In the genomic region with DNA sequence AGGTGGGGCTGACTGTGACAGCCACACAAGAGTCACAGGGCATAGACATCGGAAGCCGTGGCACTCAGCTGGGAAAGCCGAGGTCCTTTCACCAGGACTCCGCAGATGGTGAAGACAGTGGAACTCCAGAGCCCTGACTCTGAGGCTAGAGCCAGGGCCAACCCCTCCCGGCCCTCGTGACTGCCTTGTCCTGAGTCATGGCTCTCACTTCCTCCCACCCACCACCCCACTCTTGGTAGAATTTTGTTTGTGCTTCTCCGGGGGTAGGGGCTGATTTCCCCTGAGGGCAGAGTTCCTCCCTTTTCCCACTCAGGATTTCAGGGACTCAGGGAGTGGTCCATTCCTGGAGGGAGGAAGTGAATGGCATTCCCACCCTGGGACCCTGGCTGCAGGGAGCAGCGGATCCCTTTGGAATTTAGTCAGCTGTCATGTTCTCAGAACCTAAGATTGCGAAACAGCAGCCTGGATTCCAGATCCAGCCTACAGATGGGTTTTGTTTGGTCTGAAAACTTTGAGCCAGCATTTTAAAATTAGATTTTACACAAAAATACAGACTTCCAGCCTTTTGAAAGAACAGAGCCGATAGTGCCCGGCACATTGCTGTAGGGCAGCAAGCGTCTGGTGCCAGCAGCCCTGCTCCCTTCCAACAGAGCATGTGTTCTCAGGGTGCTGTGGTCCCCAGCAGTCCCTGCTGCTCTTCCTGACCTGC, we compare ENCODE assay signal across 8 cellular contexts. TPM values are rescaled to one million over a fixed set of nuclear protein-coding genes. Genes with fewer than 3 reads are reported as not detected.
DNase-seq lines count a peak whose midpoint lies in the region; ATAC-seq, FAIRE-seq and TF ChIP-seq lines count a peak whose summit lies in the region.

No MANE protein-coding gene starts in this region.

- no peak for ATAC-seq in GM21737 (IDR thresholded peaks at IDR 0.05; ENCODE audit: unreplicated experiment)

- peak in 1 of 4 donors; percentile 25 for TF ChIP-seq POLR2A in esophagus squamous epithelium (IDR thresholded peaks at IDR 0.05)

- peak overlapping the region; percentile 45 to 81 for H3K4me3 Mint-ChIP-seq in CD14-positive monocyte
- no peak overlapping the region for H3K4me3 Mint-ChIP-seq in neural progenitor cell

- H3K27me3 ChIP-seq in OCI-LY3 (ENCODE audit: low read depth, low read length) (no peaks in the 10 kb centered on the region), esophagus squamous epithelium (no peaks in the 10 kb centered on the region), neural progenitor cell (no peaks in the 10 kb centered on the region), small intestine (ENCODE audit: control insufficient read depth in 2 of 2, insufficient read depth in 2 of 2, low read length in 2 of 2) (no peaks in the 10 kb centered on the region)

- H3K9me3 Mint-ChIP-seq in CD14-positive monocyte (peaks cover 0 to 1% (median 0%) of the 10 kb centered on the region in 7 donors), neural progenitor cell (no peaks in the 10 kb centered on the region)

- H3K36me3 Mint-ChIP-seq in CD14-positive monocyte (peaks cover 81 to 95% of the 10 kb centered on the region in 2 donors), neural progenitor cell (peaks cover 10% of the 10 kb centered on the region)

- H3K9me3 ChIP-seq in OCI-LY3 (ENCODE audit: insufficient read depth, low read length) (no peaks in the 10 kb centered on the region), esophagus squamous epithelium (no peaks in the 10 kb centered on the region), neural progenitor cell (ENCODE audit: low read depth) (no peaks in the 10 kb centered on the region), small intestine (ENCODE audit: control insufficient read depth, low read depth) (no peaks in the 10 kb centered on the region)

- H3F3A ChIP-seq in neural progenitor cell (ENCODE audit: low read depth) = no peaks in the 10 kb centered on the region

- peak overlapping the region; percentile 31; the same call in 1 of the 2 replicates for H3K4me2 ChIP-seq in OCI-LY3 (ENCODE audit: low read length)
- H3K4me2 ChIP-seq in neural progenitor cell = no peak overlapping the region

- WGBS in esophagus squamous epithelium, 2 donors = 18 to 26% methylated on average over 5 of the region's 12 CpGs
- WGBS in small intestine, 3 donors = 57 to 90% (median 71%) methylated on average over 12 of the region's 12 CpGs

- H3K4me3 ChIP-seq in OCI-LY3 (ENCODE audit: low read length) (no peak overlapping the region), esophagus squamous epithelium (peak overlapping the region in 2 of 4 donors; percentile 1 to 33), neural progenitor cell (no peak overlapping the region), small intestine (ENCODE audit: low read depth in 1 of 2, low read length in 2 of 2) (no peak overlapping the region)

- no peak for FAIRE-seq in small intestine (lab: Jason Lieb, UNC)

- CTCF ChIA-PET in HEK293T (lab: Yijun Ruan, JAX) = no interaction called here

- DNase-seq in CD14-positive monocyte (ENCODE audit: low spot score) (peak; percentile 89), esophagus squamous epithelium (lab: John Stamatoyannopoulos, UW) (no peak), neural progenitor cell (ENCODE audit: low spot score) (no peak), small intestine (no peak), UCSD-AML1 (lab: John Stamatoyannopoulos, UW; ENCODE audit: unreplicated experiment) (no peak), HEK293T (ENCODE audit: extremely low spot score) (no peak)

- H3K27ac Mint-ChIP-seq in CD14-positive monocyte = peak overlapping the region; percentile 87 to 94 (median 89)
- peak overlapping the region; percentile 11 for H3K27ac Mint-ChIP-seq in neural progenitor cell

- no peak overlapping the region for H2AFZ ChIP-seq in OCI-LY3 (ENCODE audit: low read depth, low read length)
- H2AFZ ChIP-seq in neural progenitor cell (replicated peaks) = no peak overlapping the region

- H3K36me3 ChIP-seq in OCI-LY3 (replicated peaks; ENCODE audit: low read depth, low read length) = peaks cover 19% of the 10 kb centered on the region
- peaks cover 5 to 84% (median 9%) of the 10 kb centered on the region in 3 donors for H3K36me3 ChIP-seq in esophagus squamous epithelium
- no peaks in the 10 kb centered on the region for H3K36me3 ChIP-seq in neural progenitor cell
- peaks cover 7 to 16% of the 10 kb centered on the region in 2 donors for H3K36me3 ChIP-seq in small intestine (ENCODE audit: control insufficient read depth in 2 of 2, insufficient read depth in 2 of 2, low read length in 2 of 2)

- H3K4me1 ChIP-seq in OCI-LY3 (ENCODE audit: low read length) = peaks cover 11% of the 10 kb centered on the region
- peaks cover 24 to 49% (median 26%) of the 10 kb centered on the region in 3 donors for H3K4me1 ChIP-seq in esophagus squamous epithelium
- H3K4me1 ChIP-seq in neural progenitor cell = peaks cover 7% of the 10 kb centered on the region
- H3K4me1 ChIP-seq in small intestine (ENCODE audit: control insufficient read depth in 2 of 2, insufficient read depth in 1 of 2, low read depth in 1 of 2, low read length in 1 of 2) = no peaks in the 10 kb centered on the region

- H3K27me3 Mint-ChIP-seq in CD14-positive monocyte (ENCODE audit: low read depth in 3 of 3) (peaks cover 0 to 5% (median 0%) of the 10 kb centered on the region in 3 donors), neural progenitor cell (ENCODE audit: insufficient read depth, low read depth) (peaks cover 3% of the 10 kb centered on the region)

- H3K9ac ChIP-seq in OCI-LY3 (ENCODE audit: low read length) = no peak overlapping the region
- H3K9ac ChIP-seq in neural progenitor cell = no peak overlapping the region

- TF ChIP-seq CTCF in CD14-positive monocyte (IDR thresholded peaks at IDR 0.05) (no peak), OCI-LY3 (IDR thresholded peaks at IDR 0.05; ENCODE audit: low read depth, low read length) (no peak), esophagus squamous epithelium (IDR thresholded peaks at IDR 0.05) (no peak), neural progenitor cell (IDR thresholded peaks at IDR 0.05) (no peak)

- H3K79me2 ChIP-seq in OCI-LY3 (ENCODE audit: low read length) (no peaks in the 10 kb centered on the region), neural progenitor cell (ENCODE audit: low read depth) (no peaks in the 10 kb centered on the region)

- H3K27ac ChIP-seq in OCI-LY3 (ENCODE audit: low read length) (no peak overlapping the region), esophagus squamous epithelium (peak overlapping the region; percentile 80 to 86 (median 86)), neural progenitor cell (no peak overlapping the region), small intestine (ENCODE audit: low read depth in 1 of 2, low read length in 1 of 2) (peak overlapping the region in 1 of 2 donors; percentile 81)

- intact Hi-C loops in CD14-positive monocyte (cut with micrococcal nuclease) = loop anchor here (5.0 to 10.0 kb wide), 3 partner anchors 35 to 77 kb away; no protein-coding TSS in a partner anchor
- intact Hi-C loops in esophagus squamous epithelium (cut with DNase I) = no loop called here

- H3K4me1 Mint-ChIP-seq in CD14-positive monocyte (peaks cover 20% of the 10 kb centered on the region), neural progenitor cell (peaks cover 40% of the 10 kb centered on the region)

- POLR2A ChIA-PET in HEK293T (lab: Yijun Ruan, JAX) = no interaction called here

- H4K20me1 ChIP-seq in OCI-LY3 (ENCODE audit: insufficient read depth, low read length) = no peaks in the 10 kb centered on the region
- no peaks in the 10 kb centered on the region for H4K20me1 ChIP-seq in neural progenitor cell (ENCODE audit: low read depth)

TF ChIP-seq in HEK293T, 16 proteins besides CTCF, POLR2A, EP300 and RAD21:
- no peak for TF ChIP-seq FOXM1 (IDR thresholded peaks at IDR 0.05; ENCODE audit: borderline replicate concordance)
- TF ChIP-seq CTBP1 (IDR thresholded peaks at IDR 0.05; ENCODE audit: borderline replicate concordance) = no peak
- TF ChIP-seq L3MBTL2 (conservative IDR thresholded peaks at IDR 0.05) = no peak
- no peak for TF ChIP-seq ELF4 (IDR thresholded peaks at IDR 0.05)
- no peak for TF ChIP-seq BHLHE40 (IDR thresholded peaks at IDR 0.05; ENCODE audit: borderline replicate concordance)
- no peak for TF ChIP-seq ZNF384 (IDR thresholded peaks at IDR 0.05)
- no peak for TF ChIP-seq NFRKB (IDR thresholded peaks at IDR 0.05)
- TF ChIP-seq LEF1 (IDR thresholded peaks at IDR 0.05; ENCODE audit: borderline replicate concordance) = no peak
- no peak for TF ChIP-seq SUZ12 (IDR thresholded peaks at IDR 0.05)
- TF ChIP-seq FOXK2 (IDR thresholded peaks at IDR 0.05) = no peak
- no peak for TF ChIP-seq TARDBP (IDR thresholded peaks at IDR 0.05)
- no peak for TF ChIP-seq FOXA1 (IDR thresholded peaks at IDR 0.05)
- TF ChIP-seq, protein P1, sequence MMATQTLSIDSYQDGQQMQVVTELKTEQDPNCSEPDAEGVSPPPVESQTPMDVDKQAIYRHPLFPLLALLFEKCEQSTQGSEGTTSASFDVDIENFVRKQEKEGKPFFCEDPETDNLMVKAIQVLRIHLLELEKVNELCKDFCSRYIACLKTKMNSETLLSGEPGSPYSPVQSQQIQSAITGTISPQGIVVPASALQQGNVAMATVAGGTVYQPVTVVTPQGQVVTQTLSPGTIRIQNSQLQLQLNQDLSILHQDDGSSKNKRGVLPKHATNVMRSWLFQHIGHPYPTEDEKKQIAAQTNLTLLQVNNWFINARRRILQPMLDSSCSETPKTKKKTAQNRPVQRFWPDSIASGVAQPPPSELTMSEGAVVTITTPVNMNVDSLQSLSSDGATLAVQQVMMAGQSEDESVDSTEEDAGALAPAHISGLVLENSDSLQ (IDR thresholded peaks at IDR 0.05) = no peak
- no peak for TF ChIP-seq SP1 (IDR thresholded peaks at IDR 0.05)
- no peak for TF ChIP-seq HDGF (IDR thresholded peaks at IDR 0.05; ENCODE audit: borderline replicate concordance)
- TF ChIP-seq ARNT (IDR thresholded peaks at IDR 0.05) = no peak
TF ChIP-seq in HEK293T: peak in this region for 0.

RNA-seq across cellular contexts. Expression of a gene that starts 50.7 kb away (rescaled TPM):
- polyA plus RNA-seq in CD14-positive monocyte (10 to 100 TPM; 20.4 to 34.9 TPM), small intestine (10 to 100 TPM; 12.2 to 40.0 (median 28.7) TPM)
- total RNA-seq in esophagus squamous epithelium (10 to 100 TPM; 15.5 to 48.8 (median 34.5) TPM), neural progenitor cell (ENCODE audit: low replicate concordance) (12.2 and 19.1 TPM in 2 replicates)

Comparison
In these comparisons a context has a peak if more than half of its experiments do, and no peak if none do; other contexts are left out.
1. H3K27ac ChIP-seq: peak in esophagus squamous epithelium (4 of 4); none in OCI-LY3 (single experiment) and neural progenitor cell (single experiment).